9 cellular contexts compared by ENCODE assay signal in the genomic region with DNA sequence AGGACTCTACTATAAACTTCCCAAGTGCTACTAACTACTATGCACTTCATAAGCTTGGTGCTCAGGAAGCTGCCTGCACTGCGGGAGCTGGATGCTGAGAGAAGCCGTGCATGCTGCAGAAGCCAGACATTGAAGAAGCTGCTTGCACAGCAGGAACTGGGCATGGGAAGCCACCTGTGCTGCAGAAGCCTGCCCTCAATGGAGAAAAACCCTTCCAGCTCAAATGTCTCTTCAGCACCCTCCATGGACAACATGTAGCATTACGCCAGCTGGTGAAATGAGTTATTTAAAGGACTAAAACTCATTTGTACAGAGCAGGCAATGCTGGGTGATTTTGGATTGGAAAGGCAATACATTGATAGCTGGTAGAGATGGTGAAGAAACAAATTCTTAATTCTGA.
DNase-seq lines count a peak whose midpoint lies in the region; ATAC-seq and TF ChIP-seq lines count a peak whose summit lies in the region.
"Had no signal": no experiment of that assay in that cellular context is flagged by ENCODE, and none has a peak within 500 bp of the region (broad histone marks: within the 10 kb centered on the region; RNA-seq: fewer than 3 reads in every experiment).

No MANE protein-coding gene starts in this region.

- no peaks in the 10 kb centered on the region for H3K4me1 Mint-ChIP-seq in progenitor cell of endocrine pancreas (ENCODE audit: low read depth)

- H3K36me3 Mint-ChIP-seq in progenitor cell of endocrine pancreas (ENCODE audit: insufficient read depth) = no peaks in the 10 kb centered on the region

- no peak overlapping the region for H3K27ac Mint-ChIP-seq in progenitor cell of endocrine pancreas
- H3K27ac Mint-ChIP-seq: T-helper 1 cell treated with Interleukin-12 subunit alpha and Interleukin-12 subunit beta and Interleukin-4 antibody, amounts not matched to agents 30 μg/mL and 1 μg/mL, for 36 hours had no signal

- TF ChIP-seq CTCF in NB4 (IDR thresholded peaks at IDR 0.05; ENCODE audit: low read depth, low read length) = peak; percentile 45
- TF ChIP-seq CTCF in VCaP (conservative IDR thresholded peaks at IDR 0.05) = peak; percentile 54
- TF ChIP-seq CTCF in progenitor cell of endocrine pancreas (IDR thresholded peaks at IDR 0.05; ENCODE audit: unreplicated experiment) = peak; percentile 49

- no peak overlapping the region for H3K27ac ChIP-seq in VCaP

- no peak overlapping the region for H3K4me3 ChIP-seq in NB4 (ENCODE audit: low read depth, low read length)

- ATAC-seq in HG03469 (IDR thresholded peaks at IDR 0.05; ENCODE audit: unreplicated experiment) = no peak
- no peak for ATAC-seq in HG03378 (IDR thresholded peaks at IDR 0.05; ENCODE audit: unreplicated experiment)
- no peak for ATAC-seq in left colon

- no peaks in the 10 kb centered on the region for H3K27me3 Mint-ChIP-seq in progenitor cell of endocrine pancreas

- TF ChIP-seq POLR2A in NB4 (IDR thresholded peaks at IDR 0.05; ENCODE audit: extremely low read depth, insufficient read length) = no peak

- peak; percentile 28 for DNase-seq in NCI-H510A treated with DMSO at 0.1 percent for 48 hours (lab: John Stamatoyannopoulos, UW)
- DNase-seq in NCI-H510A (lab: John Stamatoyannopoulos, UW) = no peak
- DNase-seq in NB4 (ENCODE audit: low read depth) = peak; percentile 80
- no peak for DNase-seq in progenitor cell of endocrine pancreas (ENCODE audit: low spot score, unreplicated experiment)
- DNase-seq in left colon = no peak

- no peak overlapping the region for H3K4me3 Mint-ChIP-seq in progenitor cell of endocrine pancreas (ENCODE audit: low read depth)
- H3K4me3 Mint-ChIP-seq: T-helper 1 cell treated with Interleukin-12 subunit alpha and Interleukin-12 subunit beta and Interleukin-4 antibody, amounts not matched to agents 30 μg/mL and 1 μg/mL, for 36 hours had no signal

- intact Hi-C loops in left colon (cut with DNase I, micrococcal nuclease) = no loop called here

- H3K9me3 Mint-ChIP-seq in progenitor cell of endocrine pancreas (ENCODE audit: low read depth) = no peaks in the 10 kb centered on the region
- H3K9me3 Mint-ChIP-seq: T-helper 1 cell treated with Interleukin-12 subunit alpha and Interleukin-12 subunit beta and Interleukin-4 antibody, amounts not matched to agents 30 μg/mL and 1 μg/mL, for 36 hours had no signal

Comparison
In these comparisons a context has a peak if more than half of its experiments do, and no peak if none do; other contexts are left out.
1. DNase-seq: peak in NCI-H510A treated with DMSO at 0.1 percent for 48 hours (single experiment) and NB4 (single experiment); none in NCI-H510A (single experiment), progenitor cell of endocrine pancreas (single experiment) and left colon (0 of 2).
2. Peak in every context shown above with its lines, with median percentiles within 50 percentile points of each other: CTCF ChIP-seq.